15 cellular contexts compared by ENCODE assay signal in genomic region chr1:165773324-165773965, GRCh38. TPM values are rescaled to one million over a fixed set of nuclear protein-coding genes. Genes with fewer than 3 reads are reported as not detected.
DNase-seq lines count a peak whose midpoint lies in the region; ATAC-seq and TF ChIP-seq lines count a peak whose summit lies in the region.
"Had no signal": no experiment of that assay in that cellular context is flagged by ENCODE, and none has a peak within 500 bp of the region (broad histone marks: within the 10 kb centered on the region; RNA-seq: fewer than 3 reads in every experiment).

No MANE protein-coding gene starts in this region.

- H3K4me3 ChIP-seq in BJ (ENCODE audit: low read depth, low read length), result no peak overlapping the region
- no peak overlapping the region for H3K4me3 ChIP-seq in mammary epithelial cell (replicated peaks in 1 of 3; ENCODE audit: insufficient read depth in 1 of 3, low read depth in 2 of 3, low read length in 3 of 3)
- H3K4me3 ChIP-seq: ovary had no signal

- H3K27me3 ChIP-seq in BJ (ENCODE audit: control insufficient read depth, insufficient read depth, low read length) (no peaks in the 10 kb centered on the region), mammary epithelial cell (ENCODE audit: insufficient read depth, low read length) (no peaks in the 10 kb centered on the region)
- H3K27me3 ChIP-seq: ovary had no signal

- POLR2A ChIA-PET in BJ (lab: Charles Lee), result interaction anchor here (0.6 kb wide), 1 partner anchor 14 kb away, joined by 4 read pairs; no protein-coding TSS in a partner anchor

- H3K4me2 ChIP-seq in mammary epithelial cell (ENCODE audit: insufficient read depth, low read depth, low read length), result peak overlapping the region; percentile 54

- no peak for TF ChIP-seq CTCF in BJ (IDR thresholded peaks at IDR 0.05; ENCODE audit: insufficient read depth, low read depth, low read length)
- no peak for TF ChIP-seq CTCF in mammary epithelial cell (conservative IDR thresholded peaks at IDR 0.05 in 1 of 2, IDR thresholded peaks at IDR 0.05 in 1 of 2; ENCODE audit: extremely low read depth in 1 of 2, insufficient read depth in 1 of 2, low read depth in 1 of 2, low read length in 2 of 2)

- no peaks in the 10 kb centered on the region for H3K9me3 ChIP-seq in mammary epithelial cell (replicated peaks; ENCODE audit: insufficient read depth, low read length)
- H3K9me3 ChIP-seq: ovary had no signal

- 27% methylated on average over 9 of the region's 9 CpGs for WGBS in mammary epithelial cell (ENCODE audit: low coverage, missing lambda C conversion rate)

- in situ Hi-C loops in mammary epithelial cell (cut with MboI; ENCODE audit: low sequenced_read_pairs in 2 of 2), result no loop called here

- H3K79me2 ChIP-seq in mammary epithelial cell (ENCODE audit: insufficient read depth, low read length), result peaks cover 26% of the 10 kb centered on the region

- DNase-seq in BJ (ENCODE audit: low read depth) (peak; percentile 47), LoVo (ENCODE audit: low spot score) (peak; percentile 37), mammary epithelial cell (peak; percentile 88), kidney tubule cell (ENCODE audit: low spot score) (peak; percentile 94), NCI-H1436 (lab: John Stamatoyannopoulos, UW) (no peak), MV-4-11 (lab: John Stamatoyannopoulos, UW) (no peak)
- DNase-seq: activated naive CD8-positive, alpha-beta T cell treated with anti-CD3 and anti-CD28 coated beads, Interleukin-2, amount 50 U/mL, for 24 hours; CD4-positive, alpha-beta T cell; left colon; NCI-H2081; ovary; stimulated activated CD4-positive, alpha-beta T cell treated with anti-CD3 and anti-CD28 coated beads, Interleukin-4, amount 100 ng/mL, for 4 hours; T-helper 9 cell had no signal

- dilution Hi-C loops in mammary epithelial cell (cut with HindIII; ENCODE audit: low sequenced_read_pairs), result no loop called here

- peaks cover 18% of the 10 kb centered on the region for H3K4me1 ChIP-seq in mammary epithelial cell (ENCODE audit: insufficient read depth, low read length)

- no TSS peak for BruUV-seq in mammary epithelial cell (replicated peaks; lab: Mats Ljungman, UMichigan)

- H3K27ac ChIP-seq in mammary epithelial cell (ENCODE audit: insufficient read depth, low read depth, low read length), result peak overlapping the region; percentile 69
- H3K27ac ChIP-seq: ovary had no signal

- no peaks in the 10 kb centered on the region for H3K36me3 ChIP-seq in BJ (ENCODE audit: control insufficient read depth, insufficient read depth, low read length)
- peaks cover 4% of the 10 kb centered on the region for H3K36me3 ChIP-seq in mammary epithelial cell (ENCODE audit: insufficient read depth, low read length)
- H3K36me3 ChIP-seq: ovary had no signal

- CTCF ChIA-PET in BJ (lab: Yijun Ruan, JAX) (interaction anchor here (1.3 kb wide), 1 partner anchor 151 kb away, joined by 5 read pairs; no protein-coding TSS in a partner anchor), mammary epithelial cell (lab: Charles Lee; ENCODE audit: low non-redundant PET) (interaction anchor here (0.6 kb wide), 1 partner anchor 1447 kb away, joined by 10 read pairs; the partner anchor contains the start of gene POU2F1)

- H3K9ac ChIP-seq in mammary epithelial cell (ENCODE audit: insufficient read depth, low read length), result no peak overlapping the region

- no peak for ATAC-seq in HG03135 (IDR thresholded peaks at IDR 0.05; ENCODE audit: unreplicated experiment)
- no peak for ATAC-seq in HG03196 (IDR thresholded peaks at IDR 0.05; ENCODE audit: unreplicated experiment)
- ATAC-seq: activated naive CD8-positive, alpha-beta T cell treated with anti-CD3 and anti-CD28 coated beads, Interleukin-2, amount 50 U/mL, for 24 hours; left colon had no signal

- no peaks in the 10 kb centered on the region for H4K20me1 ChIP-seq in mammary epithelial cell (ENCODE audit: insufficient read depth, low read length)

- intact Hi-C loops in mammary epithelial cell (cut with micrococcal nuclease), result no loop called here

- no peak overlapping the region for H2AFZ ChIP-seq in mammary epithelial cell (ENCODE audit: low read depth, low read length)

RNA-seq across cellular contexts. Expression of gene TMCO1, which starts 4.8 kb away (rescaled TPM):
- polyA plus RNA-seq in BJ (2011; rRNA removed) (203 and 244 TPM in 2 replicates), mammary epithelial cell (95.7 TPM)
- polyA minus RNA-seq in BJ (2011; rRNA and poly(A)+ RNA removed), result 69.8 and 72.6 TPM in 2 replicates
- 10 to 100 TPM; 79.0 to 80.9 TPM for total RNA-seq in mammary epithelial cell
- polyA minus RNA-seq in mammary epithelial cell, result 36.6 TPM

RNA-seq across cellular contexts. Expression of gene UCK2, which starts 54.0 kb away (rescaled TPM):
- polyA plus RNA-seq in BJ (2011; rRNA removed) (53.4 and 57.7 TPM in 2 replicates), mammary epithelial cell (101 TPM)
- polyA minus RNA-seq in BJ (2011; rRNA and poly(A)+ RNA removed), result 49.6 and 77.3 TPM in 2 replicates
- 100 to 1,000 TPM in 1 of 2 donors, 10 to 100 TPM in 1; 85.2 to 111 TPM for total RNA-seq in mammary epithelial cell
- polyA minus RNA-seq in mammary epithelial cell, result 154 TPM

Comparison
In these comparisons a context has a peak if more than half of its experiments do, and no peak if none do; other contexts are left out.
1. DNase-seq: peak in BJ (single experiment), LoVo (single experiment), mammary epithelial cell (single experiment) and kidney tubule cell (single experiment); none in NCI-H1436 (single experiment) and MV-4-11 (single experiment).